In genomic region chr4:173343832-173344397, GRCh38 we compare ENCODE assay signal across 15 cellular contexts. TPM values are rescaled to one million over a fixed set of nuclear protein-coding genes. Genes with fewer than 3 reads are reported as not detected.
"Had no signal": no experiment of that assay in that cellular context is flagged by ENCODE, and none has a peak within 500 bp of the region (broad histone marks: within the 10 kb centered on the region; RNA-seq: fewer than 3 reads in every experiment).

No MANE protein-coding gene starts in this region.

- H3K4me3 ChIP-seq: lower lobe of right lung, prostate gland, right atrium auricular region, thyroid gland had no signal

- H3K27ac ChIP-seq: foreskin keratinocyte, lower lobe of right lung, prostate gland, thyroid gland, WERI-Rb-1 had no signal

- ATAC-seq: effector memory CD8-positive, alpha-beta T cell; foreskin keratinocyte; lower lobe of right lung had no signal

- H3K27ac Mint-ChIP-seq: activated naive CD8-positive, alpha-beta T cell; effector memory CD8-positive, alpha-beta T cell had no signal

- H3K9me3 Mint-ChIP-seq: effector memory CD8-positive, alpha-beta T cell; neural crest cell had no signal

- H3K9me3 ChIP-seq: lower lobe of right lung, prostate gland, right atrium auricular region, thyroid gland had no signal

- H3K4me3 Mint-ChIP-seq: activated naive CD8-positive, alpha-beta T cell; effector memory CD8-positive, alpha-beta T cell; neural crest cell had no signal

- DNase-seq: activated CD4-positive, alpha-beta T cell treated with anti-CD3 and anti-CD28 coated beads, Interleukin-2, amount 50 U/mL, for 48 hours; effector memory CD8-positive, alpha-beta T cell; foreskin keratinocyte; lower lobe of right lung; stimulated activated CD4-positive, alpha-beta T cell treated with anti-CD3 and anti-CD28 coated beads, Interleukin-2, amount 100 ng/mL, for 24 hours; stimulated activated naive CD4-positive, alpha-beta T cell treated with Interleukin-2 at 50 U/mL for 16 hours; T-helper 2 cell; thyroid gland; WERI-Rb-1 had no signal

- H3K27me3 Mint-ChIP-seq: activated naive CD8-positive, alpha-beta T cell had no signal

- H3K36me3 Mint-ChIP-seq: activated naive CD8-positive, alpha-beta T cell had no signal

- H3K4me1 ChIP-seq: foreskin keratinocyte, lower lobe of right lung, prostate gland, right atrium auricular region, thyroid gland had no signal

- H3K27me3 ChIP-seq: foreskin keratinocyte, right atrium auricular region, thyroid gland had no signal

- H3K36me3 ChIP-seq: lower lobe of right lung, prostate gland, right atrium auricular region, thyroid gland, WERI-Rb-1 had no signal

RNA-seq across cellular contexts. Expression of gene SCRG1, which starts 55.0 kb away (rescaled TPM):
- total RNA-seq: dermis microvascular lymphatic vessel endothelial cell, epithelial cell of proximal tubule, foreskin keratinocyte had no signal
- polyA plus RNA-seq: foreskin keratinocyte had no signal
